ENCODE assay signal across 26 cellular contexts in genomic region chr3:52551118-52551517, GRCh38. TPM values are rescaled to one million over a fixed set of nuclear protein-coding genes. Genes with fewer than 3 reads are reported as not detected.
"Had no signal": no experiment of that assay in that cellular context is flagged by ENCODE, and none has a peak within 500 bp of the region (broad histone marks: within the 10 kb centered on the region; RNA-seq: fewer than 3 reads in every experiment).

No MANE protein-coding gene starts in this region.

- H3K27ac ChIP-seq: ascending aorta, brain microvascular endothelial cell, colonic mucosa, esophagus muscularis mucosa, neutrophil, pancreas, right lobe of liver, SK-N-MC had no signal

- H3K9me3 ChIP-seq: ascending aorta, colonic mucosa, esophagus muscularis mucosa, neutrophil, pancreas, right lobe of liver, upper lobe of left lung had no signal

- H3K27ac Mint-ChIP-seq: activated B cell treated with CpG ODN at 0.5 μM for 24 hours; activated CD4-positive, alpha-beta T cell treated with anti-CD3 and anti-CD28 coated beads for 36 hours; activated T-helper 1 cell treated with anti-CD3 and anti-CD28 coated beads, Interleukin-12 subunit alpha, Interleukin-12 subunit beta, Interleukin-2, Interleukin-4 antibody, amounts not matched to agents 30 ng/mL and 10 ng/mL and 1 ng/mL, durations not matched to agents 14 hours and 24 hours and 36 hours; T-helper 17 cell had no signal

- H3K9me3 Mint-ChIP-seq: activated B cell treated with CpG ODN at 0.5 μM for 24 hours; activated T-helper 1 cell treated with anti-CD3 and anti-CD28 coated beads, Interleukin-12 subunit alpha, Interleukin-12 subunit beta, Interleukin-2, Interleukin-4 antibody, amounts not matched to agents 30 ng/mL and 10 ng/mL and 1 ng/mL, durations not matched to agents 14 hours and 24 hours and 36 hours; natural killer cell had no signal

- H3K27me3 ChIP-seq: ascending aorta, brain microvascular endothelial cell, colonic mucosa, esophagus muscularis mucosa, neutrophil, pancreas, right lobe of liver, upper lobe of left lung had no signal

- H3K4me1 Mint-ChIP-seq: activated B cell treated with CpG ODN at 0.5 μM for 24 hours, natural killer cell, T-helper 17 cell had no signal

- H3K4me3 ChIP-seq: ascending aorta, colonic mucosa, esophagus muscularis mucosa, pancreas, right lobe of liver, SK-N-MC, upper lobe of left lung had no signal

- H3K27me3 Mint-ChIP-seq: activated B cell treated with CpG ODN at 0.5 μM for 24 hours; activated CD4-positive, alpha-beta T cell treated with anti-CD3 and anti-CD28 coated beads for 36 hours; T-helper 17 cell had no signal

- ATAC-seq: activated CD4-positive, alpha-beta T cell treated with anti-CD3 and anti-CD28 coated beads for 36 hours; natural killer cell; pancreas; right lobe of liver; T-helper 17 cell had no signal

- DNase-seq: activated B cell treated with CpG ODN at 0.5 μM for 24 hours; activated CD4-positive, alpha-beta T cell treated with anti-CD3 and anti-CD28 coated beads for 36 hours; activated CD4-positive, alpha-beta T cell treated with anti-CD3 and anti-CD28 coated beads, Interleukin-2, amount 50 U/mL, for 4 hours; activated CD8-positive, alpha-beta memory T cell treated with anti-CD3 and anti-CD28 coated beads for 24 hours; activated CD8-positive, alpha-beta memory T cell treated with anti-CD3 and anti-CD28 coated beads, Interleukin-2, amount 50 U/mL, for 4 hours; activated gamma-delta T cell; activated naive CD4-positive, alpha-beta T cell treated with anti-CD3 and anti-CD28 coated beads, Interleukin-2, amount 50 U/mL, for 16 hours; brain microvascular endothelial cell; colonic mucosa; glutamatergic neuron; hippocampal formation; kidney glomerular epithelial cell; natural killer cell; pancreas; right lobe of liver; small intestine; stimulated activated CD4-positive, alpha-beta T cell treated with anti-CD3 and anti-CD28 coated beads, Interleukin-2, amount 100 ng/mL, for 24 hours; stimulated activated naive CD4-positive, alpha-beta T cell; SW 1271; T-helper 17 cell; upper lobe of left lung had no signal

- H3K4me3 Mint-ChIP-seq: activated B cell treated with CpG ODN at 0.5 μM for 24 hours; activated CD4-positive, alpha-beta T cell treated with anti-CD3 and anti-CD28 coated beads for 36 hours; activated T-helper 1 cell treated with anti-CD3 and anti-CD28 coated beads, Interleukin-12 subunit alpha, Interleukin-12 subunit beta, Interleukin-2, Interleukin-4 antibody, amounts not matched to agents 30 ng/mL and 10 ng/mL and 1 ng/mL, durations not matched to agents 14 hours and 24 hours and 36 hours; natural killer cell; T-helper 17 cell had no signal

- H3K4me1 ChIP-seq: ascending aorta, colonic mucosa, right lobe of liver had no signal

RNA-seq across cellular contexts. Expression of gene UQCC5, which starts 14.7 kb away (rescaled TPM):
- total RNA-seq: ascending aorta had no signal
